In genomic region chr17:37643118-37643766, GRCh38 we compare ENCODE assay signal across 8 cellular contexts. TPM values are rescaled to one million over a fixed set of nuclear protein-coding genes. Genes with fewer than 3 reads are reported as not detected.
DNase-seq lines count a peak whose midpoint lies in the region; ATAC-seq and TF ChIP-seq lines count a peak whose summit lies in the region.

Gene DDX52 (minus strand): TSS chr17:37643446. CDS start chr17:37643420, 26 bp downstream.

- H3K27me3 ChIP-seq in skeletal muscle satellite cell (ENCODE audit: control insufficient read depth, insufficient read depth, low read length), result peaks cover 5% of the 10 kb centered on the region

- peak within 1 kb of the TSS; percentile 91 for H3K27ac ChIP-seq in VCaP

- in situ Hi-C loops in T47D (cut with HindIII; ENCODE audit: low pct_unique_long_range_greater_than_20kb, low sequenced_read_pairs), result no loop called here

- TF ChIP-seq CTCF in VCaP (conservative IDR thresholded peaks at IDR 0.05), result no peak; the same call in 1 of the 2 replicates

- peak within 1 kb of the TSS; percentile 88 for H3K4me3 ChIP-seq in iPS-18c (ENCODE audit: insufficient read depth, low read depth, low read length)
- peak within 1 kb of the TSS; percentile 94 for H3K4me3 ChIP-seq in skeletal muscle satellite cell (ENCODE audit: low read length)

- ATAC-seq in GM18508 (IDR thresholded peaks at IDR 0.05; ENCODE audit: insufficient read depth, unreplicated experiment) (peak; percentile 84), HG03108 (IDR thresholded peaks at IDR 0.05; ENCODE audit: unreplicated experiment) (peak; percentile 94), GM21619 (IDR thresholded peaks at IDR 0.05; ENCODE audit: unreplicated experiment) (no peak)

- H3K4me2 ChIP-seq in skeletal muscle satellite cell (ENCODE audit: low read length), result peak within 1 kb of the TSS; percentile 87

- peak within 1 kb of the TSS; percentile 90 for H3K9ac ChIP-seq in skeletal muscle satellite cell (ENCODE audit: low read depth, low read length)

- H3K4me1 ChIP-seq in skeletal muscle satellite cell (ENCODE audit: control insufficient read depth, insufficient read depth, low read length), result peaks cover 20% of the 10 kb centered on the region

- peaks cover 15% of the 10 kb centered on the region for H3K36me3 ChIP-seq in skeletal muscle satellite cell (ENCODE audit: insufficient read depth, low read length)

- DNase-seq in NCI-H2227 (lab: John Stamatoyannopoulos, UW; ENCODE audit: unreplicated experiment), result peak; percentile 94
- DNase-seq in T47D (ENCODE audit: low read depth in 1 of 2, low spot score in 1 of 2), result peak; percentile 87 to 93

- H3K9me3 ChIP-seq in iPS-18c (ENCODE audit: control insufficient read depth, insufficient read depth, low read length), result no peaks in the 10 kb centered on the region
- no peaks in the 10 kb centered on the region for H3K9me3 ChIP-seq in skeletal muscle satellite cell (replicated peaks; ENCODE audit: low read length)

RNA-seq across cellular contexts. Expression of gene DDX52, which starts in this region (rescaled TPM):
- total RNA-seq in skeletal muscle satellite cell (2012; rRNA removed), result 17.9 and 24.3 TPM in 2 replicates
